In genomic region chr2:111663471-111663951, GRCh38 we compare ENCODE assay signal across 11 cellular contexts.
A peak's percentile ranks its signal among the peaks of the same experiment; 100 is the strongest.
DNase-seq lines count a peak whose midpoint lies in the region; ATAC-seq and TF ChIP-seq lines count a peak whose summit lies in the region.
"Had no signal": no experiment of that assay in that cellular context is flagged by ENCODE, and none has a peak within 500 bp of the region (broad histone marks: within the 10 kb centered on the region; RNA-seq: fewer than 3 reads in every experiment).

No MANE protein-coding gene starts in this region.

- no peak overlapping the region for H3K9ac ChIP-seq in DND-41 (ENCODE audit: low read depth, low read length)

- H3K36me3 ChIP-seq in DND-41 (ENCODE audit: insufficient read depth, low read length) = no peaks in the 10 kb centered on the region
- H3K36me3 ChIP-seq: sigmoid colon had no signal

- peaks cover 9% of the 10 kb centered on the region for H3K9me3 ChIP-seq in DND-41 (ENCODE audit: insufficient read depth, low read length, severe bottlenecking)
- H3K9me3 ChIP-seq: sigmoid colon had no signal

- peaks cover 31% of the 10 kb centered on the region for H3K4me1 ChIP-seq in DND-41 (ENCODE audit: insufficient read depth, low read length)

- H3K79me2 ChIP-seq in DND-41 (ENCODE audit: insufficient read depth, low read length) = no peaks in the 10 kb centered on the region

- no peaks in the 10 kb centered on the region for H3K27me3 ChIP-seq in DND-41 (ENCODE audit: insufficient read depth, low read length, poor library complexity)
- H3K27me3 ChIP-seq: sigmoid colon had no signal

- peak; percentile 4 for DNase-seq in DND-41
- DNase-seq in OCI-M2 (lab: John Stamatoyannopoulos, UW; ENCODE audit: unreplicated experiment) = peak; percentile 32
- peak; percentile 24 for DNase-seq in dermis blood vessel endothelial cell
- peak; percentile 6 for DNase-seq in mucosa of gallbladder (ENCODE audit: low spot score)
- no peak for DNase-seq in iPS-NIHi7 (ENCODE audit: extremely low spot score)
- no peak for DNase-seq in EL
- DNase-seq: NCI-H2227 treated with DMSO at 0.1 percent for 48 hours, SHP77, sigmoid colon had no signal

- TF ChIP-seq CTCF in DND-41 (IDR thresholded peaks at IDR 0.05; ENCODE audit: borderline replicate concordance, extremely low read depth, low read length, poor library complexity, severe bottlenecking) = no peak

- ATAC-seq in DND-41 (ENCODE audit: insufficient read depth, low read depth) = no peak
- ATAC-seq in HG03159 (IDR thresholded peaks at IDR 0.05; ENCODE audit: unreplicated experiment) = no peak
- ATAC-seq in GM18498 (IDR thresholded peaks at IDR 0.05; ENCODE audit: unreplicated experiment) = no peak

- H3K4me2 ChIP-seq in DND-41 (ENCODE audit: insufficient read depth, low read length) = no peak overlapping the region

- no peaks in the 10 kb centered on the region for H4K20me1 ChIP-seq in DND-41 (ENCODE audit: insufficient read depth, low read length)

- H2AFZ ChIP-seq in DND-41 (ENCODE audit: low read depth, low read length) = no peak overlapping the region

- H3K27ac ChIP-seq in DND-41 (ENCODE audit: low read length) = no peak overlapping the region; the same call in 1 of the 2 replicates
- H3K27ac ChIP-seq: sigmoid colon had no signal

- no peak overlapping the region for H3K4me3 ChIP-seq in DND-41 (ENCODE audit: low read depth in 1 of 2, low read length in 2 of 2)
- H3K4me3 ChIP-seq: sigmoid colon had no signal

Comparison
In these comparisons a context has a peak if more than half of its experiments do, and no peak if none do; other contexts are left out.
1. DNase-seq: peak in DND-41 (single experiment), OCI-M2 (single experiment), dermis blood vessel endothelial cell (single experiment) and mucosa of gallbladder (single experiment); none in iPS-NIHi7 (single experiment) and EL (single experiment).